In genomic region chr20:4459081-4459480, GRCh38 we compare ENCODE assay signal across 30 cellular contexts.
"Had no signal": no experiment of that assay in that cellular context is flagged by ENCODE, and none has a peak within 500 bp of the region (broad histone marks: within the 10 kb centered on the region; RNA-seq: fewer than 3 reads in every experiment).

No MANE protein-coding gene starts in this region.

- H3K4me3 Mint-ChIP-seq: activated CD8-positive, alpha-beta T cell treated with anti-CD3 and anti-CD28 coated beads, Interleukin-2, amount 10 ng/mL, durations not matched to agents 7 days and 5 days; activated naive CD4-positive, alpha-beta T cell treated with anti-CD3 and anti-CD28 coated beads, Interleukin-2, amount 50 U/mL, for 24 hours; activated naive CD8-positive, alpha-beta T cell treated with anti-CD3 and anti-CD28 coated beads, Interleukin-2, amount 10 ng/mL, durations not matched to agents 7 days and 5 days; activated T-cell treated with anti-CD3 and anti-CD28 coated beads, Interleukin-2, amount 50 U/mL, for 24 hours had no signal

- H3K9me3 Mint-ChIP-seq: activated naive CD4-positive, alpha-beta T cell treated with anti-CD3 and anti-CD28 coated beads, Interleukin-2, amount 50 U/mL, for 24 hours; activated T-cell treated with anti-CD3 and anti-CD28 coated beads, Interleukin-2, amount 50 U/mL, for 24 hours; activated T-helper 2 cell treated with anti-CD3 and anti-CD28 coated beads, Interferon-gamma antibody, Interleukin-2, Interleukin-4, amounts not matched to agents 10 μg/mL and 5 μg/mL and 100 μg/mL, durations not matched to agents 14 hours and 24 hours and 36 hours had no signal

- DNase-seq: activated CD4-positive, alpha-beta T cell treated with anti-CD3 and anti-CD28 coated beads for 1 hour; activated CD4-positive, alpha-beta T cell treated with anti-CD3 and anti-CD28 coated beads for 48 hours; activated CD4-positive, alpha-beta T cell treated with anti-CD3 and anti-CD28 coated beads, Interleukin-2, amount 50 U/mL, for 48 hours; activated CD4-positive, CD25-positive, alpha-beta regulatory T cell; activated CD8-positive, alpha-beta T cell treated with anti-CD3 and anti-CD28 coated beads, Interleukin-2, amount 10 ng/mL, durations not matched to agents 7 days and 5 days; activated gamma-delta T cell; activated naive CD4-positive, alpha-beta T cell treated with Interleukin-2 at 50 U/mL for 16 hours; activated naive CD8-positive, alpha-beta T cell treated with anti-CD3 and anti-CD28 coated beads, Interleukin-2, amount 10 ng/mL, durations not matched to agents 7 days and 5 days; activated T-cell treated with anti-CD3 and anti-CD28 coated beads, Interleukin-2, amount 50 U/mL, for 24 hours; amygdala; caudate nucleus; cerebellar nuclear complex; MG63; NCI-H1048; NCI-H1105 treated with DMSO at 0.1 percent for 48 hours; NCI-H1436 treated with DMSO at 0.1 percent for 48 hours; NCI-H1694 treated with DMSO at 0.1 percent for 48 hours; NCI-H2029; NCI-H510A; NCI-H526; NCI-H748 treated with DMSO at 0.1 percent for 48 hours; NK-92 treated with Interleukin-12 subunit alpha and Interleukin-12 subunit beta, amount 100 ng/mL, for 24 hours; SHP77; SJCRH30; T1000; WERI-Rb-1 had no signal

- H3K36me3 ChIP-seq: ascending aorta, MG63, SJCRH30, WERI-Rb-1 had no signal

- H3K4me1 ChIP-seq: ascending aorta, SJCRH30 had no signal

- H3K4me3 ChIP-seq: ascending aorta, MG63, SJCRH30, SK-N-MC had no signal

- H3K4me1 Mint-ChIP-seq: activated naive CD4-positive, alpha-beta T cell treated with anti-CD3 and anti-CD28 coated beads, Interleukin-2, amount 50 U/mL, for 24 hours; activated naive CD8-positive, alpha-beta T cell treated with anti-CD3 and anti-CD28 coated beads, Interleukin-2, amount 10 ng/mL, durations not matched to agents 7 days and 5 days had no signal

- H3K9me3 ChIP-seq: ascending aorta, MG63, SJCRH30 had no signal

- ATAC-seq: activated CD8-positive, alpha-beta T cell treated with anti-CD3 and anti-CD28 coated beads, Interleukin-2, amount 10 ng/mL, durations not matched to agents 7 days and 5 days had no signal

- H3K27ac Mint-ChIP-seq: activated CD8-positive, alpha-beta T cell treated with anti-CD3 and anti-CD28 coated beads, Interleukin-2, amount 10 ng/mL, durations not matched to agents 7 days and 5 days; activated naive CD4-positive, alpha-beta T cell treated with anti-CD3 and anti-CD28 coated beads, Interleukin-2, amount 50 U/mL, for 24 hours; activated naive CD8-positive, alpha-beta T cell treated with anti-CD3 and anti-CD28 coated beads, Interleukin-2, amount 10 ng/mL, durations not matched to agents 7 days and 5 days; activated T-cell treated with anti-CD3 and anti-CD28 coated beads, Interleukin-2, amount 50 U/mL, for 24 hours; activated T-helper 2 cell treated with anti-CD3 and anti-CD28 coated beads, Interferon-gamma antibody, Interleukin-2, Interleukin-4, amounts not matched to agents 10 μg/mL and 5 μg/mL and 100 μg/mL, durations not matched to agents 14 hours and 24 hours and 36 hours had no signal

- H3K27me3 ChIP-seq: ascending aorta, MG63, SJCRH30 had no signal

- H3K27ac ChIP-seq: ascending aorta, SJCRH30, SK-N-MC, WERI-Rb-1 had no signal

- H3K36me3 Mint-ChIP-seq: activated naive CD4-positive, alpha-beta T cell treated with anti-CD3 and anti-CD28 coated beads, Interleukin-2, amount 50 U/mL, for 24 hours; activated naive CD8-positive, alpha-beta T cell treated with anti-CD3 and anti-CD28 coated beads, Interleukin-2, amount 10 ng/mL, durations not matched to agents 7 days and 5 days had no signal
